ENCODE assay signal across 12 cellular contexts in genomic region chr2:47064076-47064475, GRCh38.
DNase-seq lines count a peak whose midpoint lies in the region; ATAC-seq and TF ChIP-seq lines count a peak whose summit lies in the region.
"Had no signal": no experiment of that assay in that cellular context is flagged by ENCODE, and none has a peak within 500 bp of the region (broad histone marks: within the 10 kb centered on the region; RNA-seq: fewer than 3 reads in every experiment).

No MANE protein-coding gene starts in this region.

- H3K36me3 Mint-ChIP-seq in memory B cell (peaks cover 29% of the 10 kb centered on the region), natural killer cell (peaks cover 8% of the 10 kb centered on the region), WTC11 (no peaks in the 10 kb centered on the region)
- H3K36me3 Mint-ChIP-seq in stimulated activated memory B cell treated with anti-CD40 and anti-IgM and Interleukin-4, amounts not matched to agents 10 μg/mL and 1 μg/mL and 100 μg/mL, for 72 hours: peaks cover 70% of the 10 kb centered on the region
- peaks cover 34% of the 10 kb centered on the region for H3K36me3 Mint-ChIP-seq in activated T-helper 1 cell treated with anti-CD3 and anti-CD28 coated beads, Interleukin-12 subunit alpha, Interleukin-12 subunit beta, Interleukin-2, Interleukin-4 antibody, amounts not matched to agents 30 ng/mL and 10 ng/mL and 1 ng/mL, durations not matched to agents 14 hours and 24 hours and 36 hours (ENCODE audit: low read depth)

- H3K18ac ChIP-seq in IMR-90 (ENCODE audit: low read depth, low read length): no peak overlapping the region; the same call in 1 of the 2 replicates

- in situ Hi-C loops in IMR-90 (cut with MboI; ENCODE audit: low sequenced_read_pairs): no loop called here

- H3K23ac ChIP-seq in IMR-90 (ENCODE audit: low read depth, low read length): peak overlapping the region; percentile 82

- H3K56ac ChIP-seq in IMR-90 (ENCODE audit: extremely low read depth, insufficient read depth, low read length): no peak overlapping the region

- H2AK9ac ChIP-seq in IMR-90 (replicated peaks; ENCODE audit: low read depth, low read length, poor library complexity): peak overlapping the region; percentile 33

- dilution Hi-C loops in IMR-90 (cut with HindIII; ENCODE audit: low sequenced_read_pairs, unreplicated experiment): no loop called here

- H3K9ac ChIP-seq in IMR-90 (ENCODE audit: low read depth, low read length): no peak overlapping the region

- no peak for DNase-seq in IMR-90
- peak in 13 of 61 donors; percentile 20 to 71 (median 43) for DNase-seq in caudate nucleus (lab: John Stamatoyannopoulos, UW)
- no peak for DNase-seq in memory B cell (ENCODE audit: low spot score in 2 of 2)
- no peak for DNase-seq in activated T-helper 1 cell treated with anti-CD3 and anti-CD28 coated beads, Interleukin-12 subunit alpha, Interleukin-12 subunit beta, Interleukin-2, Interleukin-4 antibody, amounts not matched to agents 30 ng/mL and 10 ng/mL and 1 ng/mL, durations not matched to agents 14 hours and 24 hours and 36 hours (ENCODE audit: low spot score)
- DNase-seq in MV-4-11 (lab: John Stamatoyannopoulos, UW): no peak
- no peak for DNase-seq in natural killer cell
- DNase-seq in WTC11 (ENCODE audit: low spot score): no peak
- DNase-seq: activated CD4-positive, alpha-beta T cell treated with anti-CD3 and anti-CD28 coated beads, Interleukin-2, amount 10 ng/mL, durations not matched to agents 7 days and 5 days; NCI-H2029; NCI-H526 treated with DMSO at 0.1 percent for 48 hours; upper lobe of left lung had no signal

- CTCF ChIA-PET in IMR-90 (lab: Yijun Ruan, JAX) (no interaction called here), WTC11 (lab: Charles Lee) (no interaction called here)

- H2BK120ac ChIP-seq in IMR-90 (ENCODE audit: low read depth, low read length): peak overlapping the region; percentile 95

- intact Hi-C loops in IMR-90 (cut with micrococcal nuclease) (no loop called here), natural killer cell (cut with micrococcal nuclease) (no loop called here)
- intact Hi-C loops in activated T-helper 1 cell treated with anti-CD3 and anti-CD28 coated beads, Interleukin-12 subunit alpha, Interleukin-12 subunit beta, Interleukin-2, Interleukin-4 antibody, amounts not matched to agents 30 ng/mL and 10 ng/mL and 1 ng/mL, durations not matched to agents 14 hours and 24 hours and 36 hours (cut with micrococcal nuclease): no loop called here

- H3K27me3 ChIP-seq in IMR-90 (ENCODE audit: control insufficient read depth, insufficient read depth, low read length): no peaks in the 10 kb centered on the region
- H3K27me3 ChIP-seq: upper lobe of left lung had no signal

- H3K27me3 Mint-ChIP-seq in memory B cell (no peaks in the 10 kb centered on the region), natural killer cell (ENCODE audit: low read depth in 2 of 2) (peaks cover 3 to 13% of the 10 kb centered on the region in 2 donors), WTC11 (ENCODE audit: low read depth) (no peaks in the 10 kb centered on the region)
- no peaks in the 10 kb centered on the region for H3K27me3 Mint-ChIP-seq in stimulated activated memory B cell treated with anti-CD40 and anti-IgM and Interleukin-4, amounts not matched to agents 10 μg/mL and 1 μg/mL and 100 μg/mL, for 72 hours
- no peaks in the 10 kb centered on the region for H3K27me3 Mint-ChIP-seq in activated T-helper 1 cell treated with anti-CD3 and anti-CD28 coated beads, Interleukin-12 subunit alpha, Interleukin-12 subunit beta, Interleukin-2, Interleukin-4 antibody, amounts not matched to agents 30 ng/mL and 10 ng/mL and 1 ng/mL, durations not matched to agents 14 hours and 24 hours and 36 hours (ENCODE audit: insufficient read depth)
- H3K27me3 Mint-ChIP-seq: activated CD4-positive, alpha-beta T cell treated with anti-CD3 and anti-CD28 coated beads, Interleukin-2, amount 10 ng/mL, durations not matched to agents 7 days and 5 days had no signal

- H4K5ac ChIP-seq in IMR-90 (ENCODE audit: low read depth, low read length): no peak overlapping the region; the same call in 1 of the 2 replicates

- H2AK5ac ChIP-seq in IMR-90 (ENCODE audit: low read depth, low read length): peak overlapping the region; percentile 95

- H3K79me1 ChIP-seq in IMR-90 (ENCODE audit: low read depth in 1 of 2, low read length in 2 of 2): peaks cover 27 to 89% of the 10 kb centered on the region in 2 experiments

- POLR2A ChIA-PET in IMR-90 (lab: Charles Lee; ENCODE audit: unreplicated experiment) (no interaction called here), WTC11 (lab: Charles Lee) (no interaction called here)

- H3K4me1 Mint-ChIP-seq in memory B cell (peaks cover 15% of the 10 kb centered on the region), natural killer cell (peaks cover 10 to 16% of the 10 kb centered on the region in 2 donors), WTC11 (peaks cover 21% of the 10 kb centered on the region)
- peaks cover 47% of the 10 kb centered on the region for H3K4me1 Mint-ChIP-seq in stimulated activated memory B cell treated with anti-CD40 and anti-IgM and Interleukin-4, amounts not matched to agents 10 μg/mL and 1 μg/mL and 100 μg/mL, for 72 hours
- H3K4me1 Mint-ChIP-seq in activated T-helper 1 cell treated with anti-CD3 and anti-CD28 coated beads, Interleukin-12 subunit alpha, Interleukin-12 subunit beta, Interleukin-2, Interleukin-4 antibody, amounts not matched to agents 30 ng/mL and 10 ng/mL and 1 ng/mL, durations not matched to agents 14 hours and 24 hours and 36 hours (ENCODE audit: low read depth): no peaks in the 10 kb centered on the region
- H3K4me1 Mint-ChIP-seq: activated CD4-positive, alpha-beta T cell treated with anti-CD3 and anti-CD28 coated beads, Interleukin-2, amount 10 ng/mL, durations not matched to agents 7 days and 5 days had no signal

- H3K4me1 ChIP-seq in IMR-90 (ENCODE audit: control insufficient read depth, insufficient read depth, low read length): peaks cover 37% of the 10 kb centered on the region

- no peak for ATAC-seq in IMR-90 (ENCODE audit: low read depth)
- ATAC-seq in memory B cell (ENCODE audit: low read depth): no peak
- no peak for ATAC-seq in stimulated activated memory B cell treated with anti-CD40 and anti-IgM and Interleukin-4, amounts not matched to agents 10 μg/mL and 1 μg/mL and 100 μg/mL, for 72 hours
- no peak for ATAC-seq in natural killer cell
- ATAC-seq in WTC11: no peak

- H3K9me3 ChIP-seq in IMR-90 (ENCODE audit: control insufficient read depth, insufficient read depth, low read length): no peaks in the 10 kb centered on the region
- H3K9me3 ChIP-seq: upper lobe of left lung had no signal

- peak overlapping the region; percentile 88 for H3K14ac ChIP-seq in IMR-90 (replicated peaks; ENCODE audit: low read depth, low read length)

- no peaks in the 10 kb centered on the region for H3K9me3 Mint-ChIP-seq in memory B cell
- no peaks in the 10 kb centered on the region for H3K9me3 Mint-ChIP-seq in stimulated activated memory B cell treated with anti-CD40 and anti-IgM and Interleukin-4, amounts not matched to agents 10 μg/mL and 1 μg/mL and 100 μg/mL, for 72 hours
- no peaks in the 10 kb centered on the region for H3K9me3 Mint-ChIP-seq in activated T-helper 1 cell treated with anti-CD3 and anti-CD28 coated beads, Interleukin-12 subunit alpha, Interleukin-12 subunit beta, Interleukin-2, Interleukin-4 antibody, amounts not matched to agents 30 ng/mL and 10 ng/mL and 1 ng/mL, durations not matched to agents 14 hours and 24 hours and 36 hours
- H3K9me3 Mint-ChIP-seq in natural killer cell: no peaks in the 10 kb centered on the region
- no peaks in the 10 kb centered on the region for H3K9me3 Mint-ChIP-seq in WTC11
- H3K9me3 Mint-ChIP-seq: activated CD4-positive, alpha-beta T cell treated with anti-CD3 and anti-CD28 coated beads, Interleukin-2, amount 10 ng/mL, durations not matched to agents 7 days and 5 days had no signal

- H2BK20ac ChIP-seq in IMR-90 (ENCODE audit: low read depth, low read length): peak overlapping the region; percentile 92

- peak overlapping the region; percentile 80 for H4K91ac ChIP-seq in IMR-90 (ENCODE audit: insufficient read depth, low read depth, low read length)

- H4K8ac ChIP-seq in IMR-90 (ENCODE audit: low read depth in 2 of 2, low read length in 2 of 2): peak overlapping the region in 1 of 2 experiments; percentile 22; a peak in 3 of 4 replicates

- TF ChIP-seq RAD21 in IMR-90 (IDR thresholded peaks at IDR 0.05; ENCODE audit: low read length): no peak

- no peak overlapping the region for H3K4me2 ChIP-seq in IMR-90 (ENCODE audit: low read depth, low read length)

- H3K9me1 ChIP-seq in IMR-90 (ENCODE audit: insufficient read depth, low read length): peaks cover 59% of the 10 kb centered on the region

- no peak overlapping the region for H2AFZ ChIP-seq in IMR-90 (replicated peaks; ENCODE audit: low read length, poor library complexity)

- H4K20me1 ChIP-seq in IMR-90 (ENCODE audit: insufficient read depth, low read length): no peaks in the 10 kb centered on the region

- peaks cover 19% of the 10 kb centered on the region for H3K36me3 ChIP-seq in IMR-90 (ENCODE audit: control insufficient read depth, insufficient read depth, low read length)

- H3K4me3 Mint-ChIP-seq in memory B cell (no peak overlapping the region), natural killer cell (no peak overlapping the region), WTC11 (no peak overlapping the region)
- H3K4me3 Mint-ChIP-seq in stimulated activated memory B cell treated with anti-CD40 and anti-IgM and Interleukin-4, amounts not matched to agents 10 μg/mL and 1 μg/mL and 100 μg/mL, for 72 hours: no peak overlapping the region
- no peak overlapping the region for H3K4me3 Mint-ChIP-seq in activated T-helper 1 cell treated with anti-CD3 and anti-CD28 coated beads, Interleukin-12 subunit alpha, Interleukin-12 subunit beta, Interleukin-2, Interleukin-4 antibody, amounts not matched to agents 30 ng/mL and 10 ng/mL and 1 ng/mL, durations not matched to agents 14 hours and 24 hours and 36 hours
- H3K4me3 Mint-ChIP-seq: activated CD4-positive, alpha-beta T cell treated with anti-CD3 and anti-CD28 coated beads, Interleukin-2, amount 10 ng/mL, durations not matched to agents 7 days and 5 days had no signal

- H3K4ac ChIP-seq in IMR-90 (ENCODE audit: low read depth, low read length): peak overlapping the region; percentile 92

- H3K27ac ChIP-seq in IMR-90 (ENCODE audit: insufficient read depth, low read length) (peak overlapping the region; percentile 32; the same call in 1 of the 2 replicates), caudate nucleus (ENCODE audit: low read depth, low read length) (peak overlapping the region; percentile 91)

- H3K27ac Mint-ChIP-seq in memory B cell (peak overlapping the region; percentile 53), natural killer cell (no peak overlapping the region), WTC11 (no peak overlapping the region)
- H3K27ac Mint-ChIP-seq in stimulated activated memory B cell treated with anti-CD40 and anti-IgM and Interleukin-4, amounts not matched to agents 10 μg/mL and 1 μg/mL and 100 μg/mL, for 72 hours: peak overlapping the region; percentile 32
- H3K27ac Mint-ChIP-seq in activated T-helper 1 cell treated with anti-CD3 and anti-CD28 coated beads, Interleukin-12 subunit alpha, Interleukin-12 subunit beta, Interleukin-2, Interleukin-4 antibody, amounts not matched to agents 30 ng/mL and 10 ng/mL and 1 ng/mL, durations not matched to agents 14 hours and 24 hours and 36 hours: no peak overlapping the region
- H3K27ac Mint-ChIP-seq: activated CD4-positive, alpha-beta T cell treated with anti-CD3 and anti-CD28 coated beads, Interleukin-2, amount 10 ng/mL, durations not matched to agents 7 days and 5 days had no signal

- no TSS peak for BruUV-seq in IMR-90 (replicated peaks; lab: Mats Ljungman, UMichigan)

- TF ChIP-seq CTCF in IMR-90 (conservative IDR thresholded peaks at IDR 0.05; ENCODE audit: low read depth, low read length): no peak
- no peak for TF ChIP-seq CTCF in natural killer cell (IDR thresholded peaks at IDR 0.05)
- no peak for TF ChIP-seq CTCF in WTC11 (IDR thresholded peaks at IDR 0.05)

- peak overlapping the region; percentile 90; the same call in 1 of the 3 replicates for H2BK15ac ChIP-seq in IMR-90 (ENCODE audit: low read depth, low read length)

- no peak overlapping the region for H3K4me3 ChIP-seq in IMR-90 (ENCODE audit: insufficient read depth, low read depth, low read length)
- H3K4me3 ChIP-seq: upper lobe of left lung had no signal

- 100% methylated on average over 3 of the region's 4 CpGs; no CpG with 5 or more reads in 1 of the 2 experiments for WGBS in IMR-90 (ENCODE audit: extremely low coverage in 2 of 2, insufficient read length in 1 of 2), 2 experiments

- TF ChIP-seq POLR2A in IMR-90 (IDR thresholded peaks at IDR 0.05; ENCODE audit: low read depth, low read length): no peak

- peak overlapping the region; percentile 63 for H2BK5ac ChIP-seq in IMR-90 (ENCODE audit: low read depth, low read length, poor library complexity, severe bottlenecking)

Comparison
In these comparisons a context has a peak if more than half of its experiments do, and no peak if none do; other contexts are left out.
1. H3K27ac Mint-ChIP-seq: peak in memory B cell (single experiment) and stimulated activated memory B cell treated with anti-CD40 and anti-IgM and Interleukin-4, amounts not matched to agents 10 μg/mL and 1 μg/mL and 100 μg/mL, for 72 hours (single experiment); none in activated T-helper 1 cell treated with anti-CD3 and anti-CD28 coated beads, Interleukin-12 subunit alpha, Interleukin-12 subunit beta, Interleukin-2, Interleukin-4 antibody, amounts not matched to agents 30 ng/mL and 10 ng/mL and 1 ng/mL, durations not matched to agents 14 hours and 24 hours and 36 hours (single experiment), natural killer cell (0 of 2) and WTC11 (single experiment).